In genomic region chr1:6094246-6094645, GRCh38 we compare ENCODE assay signal across 22 cellular contexts. TPM values are rescaled to one million over a fixed set of nuclear protein-coding genes. Genes with fewer than 3 reads are reported as not detected.
DNase-seq lines count a peak whose midpoint lies in the region; ATAC-seq and TF ChIP-seq lines count a peak whose summit lies in the region.
"Had no signal": no experiment of that assay in that cellular context is flagged by ENCODE, and none has a peak within 500 bp of the region (broad histone marks: within the 10 kb centered on the region; RNA-seq: fewer than 3 reads in every experiment).

No MANE protein-coding gene starts in this region.

- H3K4me1 ChIP-seq in stomach, result no peaks in the 10 kb centered on the region

- H3K4me1 Mint-ChIP-seq in activated CD4-positive, alpha-beta T cell treated with anti-CD3 and anti-CD28 coated beads for 36 hours, result no peaks in the 10 kb centered on the region
- H3K4me1 Mint-ChIP-seq in activated T-helper 17 cell treated with anti-CD3 and anti-CD28 coated beads, Interleukin-2, amount 50 U/mL, for 72 hours, result peaks cover 4% of the 10 kb centered on the region
- peaks cover 0 to 8% of the 10 kb centered on the region in 2 donors for H3K4me1 Mint-ChIP-seq in stimulated activated naive B cell treated with anti-CD40 and anti-IgM and Interleukin-4, amounts not matched to agents 10 μg/mL and 1 μg/mL and 100 μg/mL, for 72 hours

- peak; percentile 6 for DNase-seq in activated CD4-positive, alpha-beta T cell treated with anti-CD3 and anti-CD28 coated beads for 36 hours
- DNase-seq in activated CD4-positive, alpha-beta T cell treated with anti-CD3 and anti-CD28 coated beads, Interleukin-2, amount 50 U/mL, for 1 hour, result no peak
- peak; percentile 34 for DNase-seq in Right ventricle myocardium superior
- no peak for DNase-seq in cardiac septum (ENCODE audit: low spot score)
- DNase-seq in stimulated activated naive B cell treated with anti-CD40 and anti-IgM and Interleukin-4, amounts not matched to agents 10 μg/mL and 1 μg/mL and 100 μg/mL, for 72 hours, result no peak
- DNase-seq in NCI-H345 (lab: John Stamatoyannopoulos, UW), result no peak
- DNase-seq in stomach, result no peak
- DNase-seq: ACHN; CD4-positive, alpha-beta T cell; COR-L47; DMS79; IMR-90; NCI-H1105; NCI-H146; NCI-H2029; NCI-H226; NCI-H774; NK-92 treated with Interleukin-12 subunit alpha and Interleukin-12 subunit beta, amount 100 ng/mL, for 24 hours; SHP77 had no signal

- CTCF ChIA-PET in activated CD4-positive, alpha-beta T cell treated with anti-CD3 and anti-CD28 coated beads for 36 hours (lab: Charles Lee), result no interaction called here

- no peak for ATAC-seq in activated CD4-positive, alpha-beta T cell treated with anti-CD3 and anti-CD28 coated beads for 36 hours
- no peak for ATAC-seq in Right ventricle myocardium superior (ENCODE audit: poor library complexity)
- no peak for ATAC-seq in activated T-helper 17 cell treated with anti-CD3 and anti-CD28 coated beads, Interleukin-2, amount 50 U/mL, for 72 hours (replicated peaks)
- ATAC-seq in stimulated activated naive B cell treated with anti-CD40 and anti-IgM and Interleukin-4, amounts not matched to agents 10 μg/mL and 1 μg/mL and 100 μg/mL, for 72 hours (replicated peaks), result no peak

- H3K27ac Mint-ChIP-seq in activated CD4-positive, alpha-beta T cell treated with anti-CD3 and anti-CD28 coated beads for 36 hours, result no peak overlapping the region
- H3K27ac Mint-ChIP-seq in activated T-helper 17 cell treated with anti-CD3 and anti-CD28 coated beads, Interleukin-2, amount 50 U/mL, for 72 hours, result peak overlapping the region; percentile 20
- peak overlapping the region; percentile 26 for H3K27ac Mint-ChIP-seq in stimulated activated naive B cell treated with anti-CD40 and anti-IgM and Interleukin-4, amounts not matched to agents 10 μg/mL and 1 μg/mL and 100 μg/mL, for 72 hours
- H3K27ac Mint-ChIP-seq: CD4-positive, alpha-beta T cell had no signal

- intact Hi-C loops in activated CD4-positive, alpha-beta T cell treated with anti-CD3 and anti-CD28 coated beads for 36 hours (cut with DNase I, micrococcal nuclease), result no loop called here
- intact Hi-C loops in Right ventricle myocardium superior (cut with DNase I) (no loop called here), cardiac septum (cut with DNase I) (no loop called here), stomach (cut with DNase I; ENCODE audit: low total_unique reads) (no loop called here)

- H3K27me3 Mint-ChIP-seq in activated CD4-positive, alpha-beta T cell treated with anti-CD3 and anti-CD28 coated beads for 36 hours, result no peaks in the 10 kb centered on the region
- no peaks in the 10 kb centered on the region for H3K27me3 Mint-ChIP-seq in activated T-helper 17 cell treated with anti-CD3 and anti-CD28 coated beads, Interleukin-2, amount 50 U/mL, for 72 hours
- no peaks in the 10 kb centered on the region for H3K27me3 Mint-ChIP-seq in stimulated activated naive B cell treated with anti-CD40 and anti-IgM and Interleukin-4, amounts not matched to agents 10 μg/mL and 1 μg/mL and 100 μg/mL, for 72 hours
- H3K27me3 Mint-ChIP-seq: CD4-positive, alpha-beta T cell had no signal

- H3K9me3 Mint-ChIP-seq in activated CD4-positive, alpha-beta T cell treated with anti-CD3 and anti-CD28 coated beads for 36 hours (ENCODE audit: low read depth), result no peaks in the 10 kb centered on the region
- no peaks in the 10 kb centered on the region for H3K9me3 Mint-ChIP-seq in activated T-helper 17 cell treated with anti-CD3 and anti-CD28 coated beads, Interleukin-2, amount 50 U/mL, for 72 hours
- H3K9me3 Mint-ChIP-seq in stimulated activated naive B cell treated with anti-CD40 and anti-IgM and Interleukin-4, amounts not matched to agents 10 μg/mL and 1 μg/mL and 100 μg/mL, for 72 hours, result no peaks in the 10 kb centered on the region
- H3K9me3 Mint-ChIP-seq: CD4-positive, alpha-beta T cell had no signal

- TF ChIP-seq CTCF in stomach (IDR thresholded peaks at IDR 0.05), result no peak

- H3K27ac ChIP-seq in stomach, result no peak overlapping the region
- H3K27ac ChIP-seq: 22Rv1 had no signal

- H3K36me3 Mint-ChIP-seq in activated CD4-positive, alpha-beta T cell treated with anti-CD3 and anti-CD28 coated beads for 36 hours (ENCODE audit: low read depth), result peaks cover 25% of the 10 kb centered on the region
- H3K36me3 Mint-ChIP-seq in activated T-helper 17 cell treated with anti-CD3 and anti-CD28 coated beads, Interleukin-2, amount 50 U/mL, for 72 hours (ENCODE audit: low read depth), result peaks cover 87% of the 10 kb centered on the region
- peaks cover 45 to 62% of the 10 kb centered on the region in 2 donors for H3K36me3 Mint-ChIP-seq in stimulated activated naive B cell treated with anti-CD40 and anti-IgM and Interleukin-4, amounts not matched to agents 10 μg/mL and 1 μg/mL and 100 μg/mL, for 72 hours

- peaks cover 0 to 8% (median 0%) of the 10 kb centered on the region in 3 donors for H3K27me3 ChIP-seq in stomach
- H3K27me3 ChIP-seq: BLaER1 had no signal

- POLR2A ChIA-PET in activated CD4-positive, alpha-beta T cell treated with anti-CD3 and anti-CD28 coated beads for 36 hours (lab: Charles Lee), result no interaction called here

- TF ChIP-seq POLR2A in stomach (IDR thresholded peaks at IDR 0.05), result no peak

- H3K4me3 Mint-ChIP-seq in activated CD4-positive, alpha-beta T cell treated with anti-CD3 and anti-CD28 coated beads for 36 hours, result no peak overlapping the region
- no peak overlapping the region for H3K4me3 Mint-ChIP-seq in activated T-helper 17 cell treated with anti-CD3 and anti-CD28 coated beads, Interleukin-2, amount 50 U/mL, for 72 hours
- H3K4me3 Mint-ChIP-seq in stimulated activated naive B cell treated with anti-CD40 and anti-IgM and Interleukin-4, amounts not matched to agents 10 μg/mL and 1 μg/mL and 100 μg/mL, for 72 hours, result no peak overlapping the region
- H3K4me3 Mint-ChIP-seq: CD4-positive, alpha-beta T cell had no signal

- no peaks in the 10 kb centered on the region for H3K9me3 ChIP-seq in stomach
- H3K9me3 ChIP-seq: BLaER1 had no signal

- H3K4me3 ChIP-seq in stomach, result no peak overlapping the region
- H3K4me3 ChIP-seq: BLaER1 had no signal

- WGBS in stomach, 5 donors, result 89 to 94% (median 91%) methylated on average over 14 to 19 of the region's 19 CpGs

- H3K36me3 ChIP-seq in stomach, result peaks cover 0 to 36% (median 6%) of the 10 kb centered on the region in 4 donors

- TF ChIP-seq EP300 in stomach (IDR thresholded peaks at IDR 0.05), result no peak

RNA-seq across cellular contexts. Expression of gene KCNAB2, which starts 48.6 kb away (rescaled TPM):
- 100 to 1,000 TPM; 231 to 258 TPM for total RNA-seq in activated CD4-positive, alpha-beta T cell treated with anti-CD3 and anti-CD28 coated beads for 36 hours
- total RNA-seq in Right ventricle myocardium superior, result 21.2 TPM
- 19.3 TPM for total RNA-seq in cardiac septum
- total RNA-seq in activated T-helper 17 cell treated with anti-CD3 and anti-CD28 coated beads, Interleukin-2, amount 50 U/mL, for 72 hours, result 100 to 1,000 TPM; 407 to 432 TPM
- total RNA-seq in stomach, result 10 to 100 TPM in 1 of 5 donors, 1 to 10 TPM in 3, under 1 TPM in 1; 0.29 to 39.1 (median 4.2) TPM
- 1 to 10 TPM; 2.3 to 5.5 (median 2.4) TPM for polyA plus RNA-seq in stomach

Comparison
In these comparisons a context has a peak if more than half of its experiments do, and no peak if none do; other contexts are left out.
1. DNase-seq: peak in activated CD4-positive, alpha-beta T cell treated with anti-CD3 and anti-CD28 coated beads for 36 hours (single experiment) and Right ventricle myocardium superior (single experiment); none in activated CD4-positive, alpha-beta T cell treated with anti-CD3 and anti-CD28 coated beads, Interleukin-2, amount 50 U/mL, for 1 hour (single experiment), cardiac septum (single experiment), stimulated activated naive B cell treated with anti-CD40 and anti-IgM and Interleukin-4, amounts not matched to agents 10 μg/mL and 1 μg/mL and 100 μg/mL, for 72 hours (single experiment), NCI-H345 (single experiment) and stomach (single experiment).
2. RNA of gene KCNAB2, which starts 48.6 kb away (total RNA-seq): 407 to 432 TPM in activated T-helper 17 cell treated with anti-CD3 and anti-CD28 coated beads, Interleukin-2, amount 50 U/mL, for 72 hours and 231 to 258 TPM in activated CD4-positive, alpha-beta T cell treated with anti-CD3 and anti-CD28 coated beads for 36 hours; 21.2 TPM in Right ventricle myocardium superior (single experiment), 19.3 TPM in cardiac septum (single experiment) and 0.29 to 39.1 TPM in stomach; every median in the first group is over 4 times any median in the second.